ENCODE assay signal across 8 cellular contexts in genomic region chr1:193121616-193122593, GRCh38. TPM values are rescaled to one million over a fixed set of nuclear protein-coding genes. Genes with fewer than 3 reads are reported as not detected.
DNase-seq lines count a peak whose midpoint lies in the region; TF ChIP-seq lines count a peak whose summit lies in the region.

CDC73 (plus strand) TSS chr1:193122031; CDS start chr1:193122201, 170 bp downstream.

- H3K23ac ChIP-seq in mesenchymal stem cell (ENCODE audit: low read length in 2 of 2): peak within 1 kb of the TSS in 1 of 2 experiments; percentile 96

- H3K27ac ChIP-seq in mesenchymal stem cell (ENCODE audit: low read length, poor library complexity, severe bottlenecking): peak within 1 kb of the TSS; percentile 93

- peak within 1 kb of the TSS; percentile 54 to 82 for H2BK12ac ChIP-seq in mesenchymal stem cell (ENCODE audit: low read length in 2 of 2)

- peak within 1 kb of the TSS; percentile 99 for H4K91ac ChIP-seq in mesenchymal stem cell (ENCODE audit: low read length)

- peaks cover 2% of the 10 kb centered on the region for H3K4me1 ChIP-seq in mesenchymal stem cell (ENCODE audit: control insufficient read depth, insufficient read depth, low read depth, low read length)

- H3K14ac ChIP-seq in mesenchymal stem cell (ENCODE audit: low read length in 2 of 2): peak within 1 kb of the TSS; percentile 66 to 90

- peak within 1 kb of the TSS; percentile 99 for H2BK15ac ChIP-seq in mesenchymal stem cell (ENCODE audit: low read depth, poor library complexity, severe bottlenecking)

- peak within 1 kb of the TSS; percentile 74 for H2AK5ac ChIP-seq in mesenchymal stem cell (ENCODE audit: low read length, severe bottlenecking)

- H3K79me1 ChIP-seq in mesenchymal stem cell (replicated peaks; ENCODE audit: low read length, poor library complexity, severe bottlenecking): no peaks in the 10 kb centered on the region

- peak within 1 kb of the TSS; percentile 92 to 97 for H3K4me3 ChIP-seq in mesenchymal stem cell (ENCODE audit: insufficient read depth in 1 of 2, low read depth in 1 of 2, low read length in 2 of 2)

- WGBS in mesenchymal stem cell: under 1% methylated on average over 71 of the region's 85 CpGs

- H2BK120ac ChIP-seq in mesenchymal stem cell (ENCODE audit: low read depth, low read length): peak within 1 kb of the TSS; percentile 85

- H2AFZ ChIP-seq in mesenchymal stem cell (ENCODE audit: low read depth, low read length): peak within 1 kb of the TSS; percentile 75

- peak within 1 kb of the TSS; percentile 85 to 86 for H3K4ac ChIP-seq in mesenchymal stem cell (ENCODE audit: low read depth in 1 of 2, low read length in 2 of 2)

- DNase-seq in COR-L47 (lab: John Stamatoyannopoulos, UW): peak; percentile 97
- DNase-seq in GM20000 (ENCODE audit: low spot score): peak; percentile 96
- peak; percentile 97 for DNase-seq in HT-29 (ENCODE audit: low spot score)
- peak; percentile 97 for DNase-seq in NK-92 treated with Interleukin-12 subunit alpha and Interleukin-12 subunit beta, amount 100 ng/mL, for 24 hours (lab: John Stamatoyannopoulos, UW)
- DNase-seq in activated CD8-positive, alpha-beta memory T cell treated with anti-CD3 and anti-CD28 coated beads for 24 hours: peak; percentile 100
- peak; percentile 98 for DNase-seq in effector CD8-positive, alpha-beta T cell (lab: John Stamatoyannopoulos, UW)
- DNase-seq in mesenchymal stem cell: peak; percentile 98
- peak; percentile 99 for DNase-seq in stimulated activated CD8-positive, alpha-beta memory T cell treated with anti-CD3 and anti-CD28 coated beads, Interleukin-12 subunit alpha, Interleukin-12 subunit beta, amount 100 ng/mL, for 4 hours (ENCODE audit: low read depth)

- H3K27me3 ChIP-seq in mesenchymal stem cell (ENCODE audit: control insufficient read depth in 1 of 2, insufficient read depth in 1 of 2, low read length in 2 of 2): no peaks in the 10 kb centered on the region

- H3K18ac ChIP-seq in mesenchymal stem cell (ENCODE audit: low read depth in 1 of 2, low read length in 2 of 2): peak within 1 kb of the TSS; percentile 94 to 98

- no peaks in the 10 kb centered on the region for H3K9me3 ChIP-seq in mesenchymal stem cell (ENCODE audit: control insufficient read depth, low read length)

- H4K8ac ChIP-seq in mesenchymal stem cell (ENCODE audit: low read length): peak within 1 kb of the TSS; percentile 99

- H3K4me2 ChIP-seq in mesenchymal stem cell (ENCODE audit: low read length, poor library complexity, severe bottlenecking): peak within 1 kb of the TSS; percentile 87

- peak within 1 kb of the TSS; percentile 96 for H3K9ac ChIP-seq in mesenchymal stem cell (ENCODE audit: low read length)

- H3K36me3 ChIP-seq in mesenchymal stem cell (ENCODE audit: control insufficient read depth in 1 of 2, insufficient read depth in 2 of 2, low read depth in 1 of 2, low read length in 2 of 2): peaks cover 7 to 19% of the 10 kb centered on the region in 2 experiments

- peak within 1 kb of the TSS; percentile 79 for H2BK5ac ChIP-seq in mesenchymal stem cell (ENCODE audit: low read depth, low read length, poor library complexity, severe bottlenecking)

- TF ChIP-seq CTCF in GM20000 (IDR thresholded peaks at IDR 0.05; ENCODE audit: extremely low read depth, missing control alignments): peak; percentile 94

RNA-seq across cellular contexts. Expression of gene CDC73, which starts in this region (rescaled TPM):
- total RNA-seq in HT-29 (2014; rRNA removed; shearing (Covaris generic)): 9.7 TPM in 2 replicates
- 24.8 TPM for polyA plus RNA-seq in mesenchymal stem cell (2013, experiment 1 of 2)
- polyA plus RNA-seq in mesenchymal stem cell (2013, experiment 2 of 2): 25.1 TPM

Comparison
In these comparisons a context has a peak if more than half of its experiments do, and no peak if none do; other contexts are left out.
1. Peak in every context shown above with its lines: DNase-seq, H3K4me3 ChIP-seq and H3K27ac ChIP-seq.